In the genomic region with DNA sequence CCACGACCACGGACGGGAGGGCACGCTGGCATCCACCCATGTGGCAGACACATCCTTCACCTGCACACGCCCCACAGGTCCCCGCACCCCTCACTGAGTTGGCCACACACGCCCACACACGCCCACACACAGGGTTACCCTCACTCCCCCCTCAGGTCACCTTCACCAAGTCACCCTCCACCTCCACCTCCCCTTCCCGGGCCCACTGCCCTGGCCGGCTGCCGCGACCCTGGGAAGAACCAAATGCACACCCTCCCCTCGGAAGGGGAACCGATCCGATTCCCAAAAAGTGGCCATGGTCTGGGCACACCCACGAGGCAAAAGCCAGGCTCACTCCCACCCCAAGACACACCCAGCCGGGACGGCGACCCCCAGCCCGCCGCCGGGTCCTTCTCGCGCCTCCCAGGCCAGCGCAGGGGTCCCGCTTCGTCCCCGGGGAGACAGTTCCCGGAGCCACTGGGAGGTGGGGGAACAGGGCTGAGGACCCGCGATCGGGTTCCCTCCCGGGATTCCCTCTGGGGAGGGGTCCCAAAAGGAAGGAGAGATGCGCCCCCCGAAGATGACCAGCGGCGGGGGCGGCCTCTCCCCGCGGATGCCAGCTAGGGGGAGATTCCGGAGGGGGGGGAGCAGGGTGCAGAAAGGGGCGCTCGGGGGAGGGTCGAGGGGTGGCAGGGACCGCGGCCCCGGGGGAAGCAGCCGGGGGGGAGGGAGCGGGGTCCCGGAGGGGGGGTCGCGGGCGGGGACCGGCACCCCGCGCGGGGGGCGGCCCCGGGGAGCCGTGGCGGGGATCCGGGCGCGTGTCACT, we compare ENCODE assay signal across 9 cellular contexts. TPM values are rescaled to one million over a fixed set of nuclear protein-coding genes. Genes with fewer than 3 reads are reported as not detected.
A peak's percentile ranks its signal among the peaks of the same experiment; 100 is the strongest.
DNase-seq lines count a peak whose midpoint lies in the region; ATAC-seq and TF ChIP-seq lines count a peak whose summit lies in the region.
"Had no signal": no experiment of that assay in that cellular context is flagged by ENCODE, and none has a peak within 500 bp of the region (broad histone marks: within the 10 kb centered on the region; RNA-seq: fewer than 3 reads in every experiment).

No MANE protein-coding gene starts in this region.

- peaks cover 34% of the 10 kb centered on the region for H3K79me2 ChIP-seq in smooth muscle cell (ENCODE audit: low read depth)

- H3K36me3 Mint-ChIP-seq in activated naive CD8-positive, alpha-beta T cell treated with anti-CD3 and anti-CD28 coated beads, Interleukin-2, amount 10 ng/mL, durations not matched to agents 7 days and 5 days: no peaks in the 10 kb centered on the region

- H3K27ac Mint-ChIP-seq in activated naive CD8-positive, alpha-beta T cell treated with anti-CD3 and anti-CD28 coated beads, Interleukin-2, amount 10 ng/mL, durations not matched to agents 7 days and 5 days: no peak overlapping the region

- H3F3A ChIP-seq in smooth muscle cell (ENCODE audit: low read depth): peaks cover 12% of the 10 kb centered on the region

- H4K20me1 ChIP-seq in smooth muscle cell (ENCODE audit: low read depth): peaks cover 47% of the 10 kb centered on the region

- no peaks in the 10 kb centered on the region for H3K9me3 Mint-ChIP-seq in activated naive CD8-positive, alpha-beta T cell treated with anti-CD3 and anti-CD28 coated beads, Interleukin-2, amount 10 ng/mL, durations not matched to agents 7 days and 5 days

- WGBS in smooth muscle cell (ENCODE audit: low lambda C conversion rate): 4% methylated on average over 49 of the region's 64 CpGs

- H2AFZ ChIP-seq in smooth muscle cell (ENCODE audit: low read depth): no peak overlapping the region

- peaks cover 25% of the 10 kb centered on the region for H3K4me1 ChIP-seq in smooth muscle cell (ENCODE audit: low read depth)

- no peaks in the 10 kb centered on the region for H3K9me3 ChIP-seq in iPS-18c (ENCODE audit: control insufficient read depth, insufficient read depth, low read length)
- H3K9me3 ChIP-seq in smooth muscle cell (replicated peaks; ENCODE audit: low read depth): no peaks in the 10 kb centered on the region

- no peak for DNase-seq in HFF-Myc (ENCODE audit: extremely low read depth, low read depth)
- no peak for DNase-seq in activated naive CD8-positive, alpha-beta T cell treated with anti-CD3 and anti-CD28 coated beads, Interleukin-2, amount 10 ng/mL, durations not matched to agents 7 days and 5 days
- DNase-seq in smooth muscle cell (lab: John Stamatoyannopoulos, UW; ENCODE audit: unreplicated experiment): no peak
- no peak for DNase-seq in NCI-H524 (lab: John Stamatoyannopoulos, UW)
- no peak for DNase-seq in NCI-H2029 treated with DMSO at 0.1 percent for 48 hours (lab: John Stamatoyannopoulos, UW)
- DNase-seq in SIG-M5 (lab: John Stamatoyannopoulos, UW): no peak

- H3K4me3 ChIP-seq in HFF-Myc (replicated peaks; ENCODE audit: low read depth, low read length): peak overlapping the region; percentile 60
- H3K4me3 ChIP-seq in iPS-18c (ENCODE audit: insufficient read depth, low read depth, low read length): peak overlapping the region; percentile 65
- H3K4me3 ChIP-seq in smooth muscle cell: peak overlapping the region; percentile 67

- peaks cover 57% of the 10 kb centered on the region for H3K27me3 Mint-ChIP-seq in activated naive CD8-positive, alpha-beta T cell treated with anti-CD3 and anti-CD28 coated beads, Interleukin-2, amount 10 ng/mL, durations not matched to agents 7 days and 5 days

- no peak overlapping the region for H3K27ac ChIP-seq in smooth muscle cell (ENCODE audit: low read depth)
- H3K27ac ChIP-seq: epithelial cell of prostate had no signal

- H3K27me3 ChIP-seq in smooth muscle cell (ENCODE audit: low read depth): no peaks in the 10 kb centered on the region

- peak overlapping the region; percentile 61 for H3K4me3 Mint-ChIP-seq in activated naive CD8-positive, alpha-beta T cell treated with anti-CD3 and anti-CD28 coated beads, Interleukin-2, amount 10 ng/mL, durations not matched to agents 7 days and 5 days

- POLR2A ChIA-PET in activated naive CD8-positive, alpha-beta T cell treated with anti-CD3 and anti-CD28 coated beads, Interleukin-2, amount 10 ng/mL, durations not matched to agents 7 days and 5 days (lab: Charles Lee): no interaction called here

- no peaks in the 10 kb centered on the region for H3K36me3 ChIP-seq in smooth muscle cell (ENCODE audit: low read depth)

- TF ChIP-seq CTCF in HFF-Myc (IDR thresholded peaks at IDR 0.05; ENCODE audit: low read depth, low read length, missing control alignments): no peak
- TF ChIP-seq CTCF in smooth muscle cell (IDR thresholded peaks at IDR 0.05; ENCODE audit: borderline replicate concordance, insufficient read depth, poor library complexity, severe bottlenecking): no peak

- no peak for ATAC-seq in activated naive CD8-positive, alpha-beta T cell treated with anti-CD3 and anti-CD28 coated beads, Interleukin-2, amount 10 ng/mL, durations not matched to agents 7 days and 5 days (ENCODE audit: low read depth)
- ATAC-seq in HG02870 (IDR thresholded peaks at IDR 0.05; ENCODE audit: unreplicated experiment): no peak

- H3K4me1 Mint-ChIP-seq in activated naive CD8-positive, alpha-beta T cell treated with anti-CD3 and anti-CD28 coated beads, Interleukin-2, amount 10 ng/mL, durations not matched to agents 7 days and 5 days: peaks cover 7% of the 10 kb centered on the region

- peak overlapping the region; percentile 95 for H3K4me2 ChIP-seq in smooth muscle cell

- H3K9ac ChIP-seq in smooth muscle cell (ENCODE audit: low read depth): peak overlapping the region; percentile 77

RNA-seq across cellular contexts. Expression of gene SDC3, which starts 0.7 kb away (rescaled TPM):
- total RNA-seq in activated naive CD8-positive, alpha-beta T cell treated with anti-CD3 and anti-CD28 coated beads, Interleukin-2, amount 10 ng/mL, durations not matched to agents 7 days and 5 days: under 1 TPM; 0.51 to 0.55 TPM
- total RNA-seq in smooth muscle cell: 45.8 and 46.3 TPM in 2 replicates
- 86.8 and 112 TPM in 2 replicates for polyA plus RNA-seq in smooth muscle cell

Comparison
In these comparisons a context has a peak if more than half of its experiments do, and no peak if none do; other contexts are left out.
1. RNA of gene SDC3, which starts 0.7 kb away (total RNA-seq): 45.8 to 46.3 TPM in smooth muscle cell; 0.51 to 0.55 TPM in activated naive CD8-positive, alpha-beta T cell treated with anti-CD3 and anti-CD28 coated beads, Interleukin-2, amount 10 ng/mL, durations not matched to agents 7 days and 5 days; every median in the first group is over 10 times any median in the second.
2. Peak in every context shown above with its lines, with median percentiles within 50 percentile points of each other: H3K4me3 ChIP-seq.